In genomic region chr18:35112696-35113095, GRCh38 we compare ENCODE assay signal across 30 cellular contexts.
"Had no signal": no experiment of that assay in that cellular context is flagged by ENCODE, and none has a peak within 500 bp of the region (broad histone marks: within the 10 kb centered on the region; RNA-seq: fewer than 3 reads in every experiment).

No MANE protein-coding gene starts in this region.

- H3K9me3 Mint-ChIP-seq: natural killer cell; stimulated activated naive CD8-positive, alpha-beta T cell treated with anti-CD3 and anti-CD28 coated beads, Interleukin-15, Interleukin-2, amounts not matched to agents 100 ng/mL and 50 ng/mL, for 24 hours had no signal

- DNase-seq: naive thymus-derived CD4-positive, alpha-beta T cell; natural killer cell; occipital lobe; ovary; posterior cingulate gyrus; psoas muscle; right cardiac atrium; spleen; stimulated activated CD4-positive, alpha-beta T cell treated with anti-CD3 and anti-CD28 coated beads, Interleukin-12 subunit alpha, Interleukin-12 subunit beta, amount 100 ng/mL, for 4 hours; stimulated activated CD4-positive, alpha-beta T cell treated with anti-CD3 and anti-CD28 coated beads, Interleukin-1b, Interleukin-23, amount 100 ng/mL, for 48 hours; stimulated activated CD4-positive, alpha-beta T cell treated with anti-CD3 and anti-CD28 coated beads, Interleukin-4, amount 100 ng/mL, for 1 hour; stimulated activated CD4-positive, alpha-beta T cell treated with anti-CD3 and anti-CD28 coated beads, Interleukin-4, amount 100 ng/mL, for 4 hours; stimulated activated CD8-positive, alpha-beta memory T cell treated with anti-CD3 and anti-CD28 coated beads, Interleukin-4, amount 100 ng/mL, for 48 hours; stimulated activated naive B cell treated with anti-CD40 and anti-IgM and Interleukin-4, amounts not matched to agents 10 μg/mL and 1 μg/mL and 100 μg/mL, for 72 hours; stimulated activated naive CD4-positive, alpha-beta T cell treated with Interleukin-2 at 50 U/mL for 16 hours; stomach; tibial artery; transverse colon; upper lobe of right lung; uterus had no signal

- H3K27me3 ChIP-seq: neural progenitor cell, ovary, spleen, stomach, tibial artery, transverse colon, upper lobe of right lung, uterus had no signal

- H3K9ac ChIP-seq: neural progenitor cell, parathyroid adenoma had no signal

- H3K36me3 Mint-ChIP-seq: natural killer cell had no signal

- H3K4me3 Mint-ChIP-seq: natural killer cell; nephron; neural progenitor cell; stimulated activated naive B cell treated with anti-CD40 and anti-IgM and Interleukin-4, amounts not matched to agents 10 μg/mL and 1 μg/mL and 100 μg/mL, for 72 hours; stimulated activated naive CD8-positive, alpha-beta T cell treated with anti-CD3 and anti-CD28 coated beads, Interleukin-15, Interleukin-2, amounts not matched to agents 100 ng/mL and 50 ng/mL, for 24 hours; type B pancreatic cell had no signal

- H3K9me3 ChIP-seq: ovary, thoracic aorta, tibial artery, transverse colon, upper lobe of right lung had no signal

- H3K27ac ChIP-seq: neural progenitor cell, ovary, parathyroid adenoma, psoas muscle, skin epidermis, spleen, stomach, thoracic aorta, tibial artery, transverse colon, upper lobe of right lung, uterus had no signal

- H3K36me3 ChIP-seq: neural progenitor cell, ovary, stomach, thoracic aorta, tibial artery, transverse colon, upper lobe of right lung, uterus had no signal

- ATAC-seq: naive thymus-derived CD4-positive, alpha-beta T cell; natural killer cell; psoas muscle; right cardiac atrium; sciatic nerve; stimulated activated naive B cell treated with anti-CD40 and anti-IgM and Interleukin-4, amounts not matched to agents 10 μg/mL and 1 μg/mL and 100 μg/mL, for 72 hours; upper lobe of right lung had no signal

- H2AFZ ChIP-seq: neural progenitor cell, parathyroid adenoma had no signal

- H3K27ac Mint-ChIP-seq: nephron; neural progenitor cell; progenitor cell of endocrine pancreas; stimulated activated naive CD8-positive, alpha-beta T cell treated with anti-CD3 and anti-CD28 coated beads, Interleukin-15, Interleukin-2, amounts not matched to agents 100 ng/mL and 50 ng/mL, for 24 hours; type B pancreatic cell had no signal

- H3K4me3 ChIP-seq: neural progenitor cell, ovary, psoas muscle, skin epidermis, smooth muscle cell, spleen, stomach, thoracic aorta, tibial artery, transverse colon, upper lobe of right lung, uterus had no signal

- H3K27me3 Mint-ChIP-seq: naive thymus-derived CD4-positive, alpha-beta T cell; progenitor cell of endocrine pancreas; stimulated activated naive B cell treated with anti-CD40 and anti-IgM and Interleukin-4, amounts not matched to agents 10 μg/mL and 1 μg/mL and 100 μg/mL, for 72 hours; stimulated activated naive CD8-positive, alpha-beta T cell treated with anti-CD3 and anti-CD28 coated beads, Interleukin-15, Interleukin-2, amounts not matched to agents 100 ng/mL and 50 ng/mL, for 24 hours; type B pancreatic cell had no signal

- H3K4me2 ChIP-seq: neural progenitor cell, smooth muscle cell had no signal
